Comparison of ENCODE assay signal across 22 cellular contexts in the genomic region with DNA sequence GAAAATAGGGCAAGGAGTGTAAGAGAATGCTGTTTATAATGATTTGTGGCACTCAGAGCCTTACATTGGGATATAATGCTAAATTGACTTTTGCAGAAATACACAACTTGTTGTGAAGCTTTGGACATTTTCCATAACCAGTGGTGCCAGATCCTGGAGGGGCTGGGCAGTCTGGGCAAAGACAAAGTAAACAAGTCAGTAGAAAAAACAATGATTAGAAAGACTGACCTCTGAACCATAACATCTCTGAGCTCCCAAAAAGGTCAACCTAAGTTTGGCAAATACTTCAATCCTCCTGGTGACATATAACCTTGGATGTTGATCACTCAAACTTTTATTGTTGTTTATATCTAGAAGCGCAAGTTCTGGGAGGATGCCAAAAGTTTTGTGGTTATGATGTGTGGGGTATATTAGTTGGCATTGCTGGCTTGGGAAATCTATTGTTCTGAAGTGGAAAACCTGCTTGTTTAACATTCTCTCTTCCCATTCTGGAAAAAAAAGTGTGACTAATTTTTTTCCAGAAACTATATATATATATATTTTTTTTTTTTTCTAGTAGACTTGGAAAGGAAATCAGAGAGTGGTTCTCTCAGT.
A peak's percentile ranks its signal among the peaks of the same experiment; 100 is the strongest.
DNase-seq lines count a peak whose midpoint lies in the region; ATAC-seq and TF ChIP-seq lines count a peak whose summit lies in the region.
"Had no signal": no experiment of that assay in that cellular context is flagged by ENCODE, and none has a peak within 500 bp of the region (broad histone marks: within the 10 kb centered on the region; RNA-seq: fewer than 3 reads in every experiment).

No MANE protein-coding gene starts in this region.

- no peak overlapping the region for H3K4me3 Mint-ChIP-seq in WTC11
- H3K4me3 Mint-ChIP-seq: activated naive CD4-positive, alpha-beta T cell treated with anti-CD3 and anti-CD28 coated beads, Interleukin-2, amount 50 U/mL, for 24 hours; naive thymus-derived CD8-positive, alpha-beta T cell; T-helper 2 cell treated with Interferon-gamma antibody and Interleukin-4, amounts not matched to agents 5 μg/mL and 100 μg/mL, for 36 hours had no signal

- CTCF ChIA-PET in HEK293 (lab: Yijun Ruan, JAX), result interaction anchor here (0.6 kb wide), 1 partner anchor 255 kb away, joined by 5 read pairs; no protein-coding TSS in a partner anchor
- CTCF ChIA-PET in WTC11 (lab: Charles Lee), result no interaction called here

- H3K4me1 ChIP-seq in HEK293 (ENCODE audit: control insufficient read depth, insufficient read depth, low read length) (no peaks in the 10 kb centered on the region), foreskin keratinocyte (no peaks in the 10 kb centered on the region)
- H3K4me1 ChIP-seq: ascending aorta, uterus had no signal

- H3K36me3 ChIP-seq in HEK293 (ENCODE audit: control insufficient read depth in 2 of 2, insufficient read depth in 1 of 2, low read length in 2 of 2), result no peaks in the 10 kb centered on the region
- H3K36me3 ChIP-seq: ascending aorta, uterus, WERI-Rb-1 had no signal

- no peak overlapping the region for H3K27ac Mint-ChIP-seq in WTC11
- H3K27ac Mint-ChIP-seq: activated naive CD4-positive, alpha-beta T cell treated with anti-CD3 and anti-CD28 coated beads, Interleukin-2, amount 50 U/mL, for 24 hours; naive thymus-derived CD8-positive, alpha-beta T cell; T-helper 2 cell treated with Interferon-gamma antibody and Interleukin-4, amounts not matched to agents 5 μg/mL and 100 μg/mL, for 36 hours had no signal

- H3K36me3 Mint-ChIP-seq in WTC11, result no peaks in the 10 kb centered on the region
- H3K36me3 Mint-ChIP-seq: naive thymus-derived CD8-positive, alpha-beta T cell had no signal

- H3K27me3 Mint-ChIP-seq in WTC11 (ENCODE audit: low read depth), result no peaks in the 10 kb centered on the region

- TF ChIP-seq CTCF in HEK293 (tag by site-specific recombination; IDR thresholded peaks at IDR 0.05), result no peak
- TF ChIP-seq CTCF in foreskin keratinocyte (conservative IDR thresholded peaks at IDR 0.05), result no peak
- no peak for TF ChIP-seq CTCF in WTC11 (IDR thresholded peaks at IDR 0.05)

- DNase-seq in A172 (ENCODE audit: low spot score) (peak; percentile 16), NCI-H446 (lab: John Stamatoyannopoulos, UW) (peak; percentile 40 to 83), foreskin keratinocyte (peak; percentile 2 to 48), NCI-H526 treated with DMSO at 0.1 percent for 48 hours (lab: John Stamatoyannopoulos, UW) (no peak), activated gamma-delta T cell treated with Interleukin-2 at 50 U/mL for 16 hours (no peak), WTC11 (ENCODE audit: low spot score) (no peak)
- no peak for DNase-seq in stimulated activated naive CD4-positive, alpha-beta T cell (lab: John Stamatoyannopoulos, UW)
- DNase-seq: activated CD4-positive, alpha-beta T cell treated with anti-CD3 and anti-CD28 coated beads, Interleukin-2, amount 50 U/mL, for 1 hour; H7; IMR-90; naive thymus-derived CD8-positive, alpha-beta T cell; NCI-H1436; NCI-H82; OCI-M1; stimulated activated CD4-positive, alpha-beta T cell treated with anti-CD3 and anti-CD28 coated beads, Interleukin-2, amount 100 ng/mL, for 24 hours; uterus; WERI-Rb-1 had no signal

- H3K27me3 ChIP-seq in foreskin keratinocyte, result no peaks in the 10 kb centered on the region
- H3K27me3 ChIP-seq: ascending aorta, uterus had no signal

- H3K27ac ChIP-seq in HEK293 (ENCODE audit: extremely low read depth, low read depth, low read length) (no peak overlapping the region), foreskin keratinocyte (no peak overlapping the region)
- H3K27ac ChIP-seq: ascending aorta, uterus, WERI-Rb-1 had no signal

- ATAC-seq in foreskin keratinocyte (no peak), WTC11 (no peak)
- ATAC-seq: naive thymus-derived CD8-positive, alpha-beta T cell had no signal

- no peaks in the 10 kb centered on the region for H3K9me3 ChIP-seq in HEK293 (ENCODE audit: control insufficient read depth, insufficient read depth, low read depth, low read length)
- H3K9me3 ChIP-seq: uterus had no signal

- H3K4me1 Mint-ChIP-seq in WTC11, result no peaks in the 10 kb centered on the region
- H3K4me1 Mint-ChIP-seq: activated naive CD4-positive, alpha-beta T cell treated with anti-CD3 and anti-CD28 coated beads, Interleukin-2, amount 50 U/mL, for 24 hours; naive thymus-derived CD8-positive, alpha-beta T cell had no signal

- POLR2A ChIA-PET in HEK293 (lab: Yijun Ruan, JAX), result interaction anchor here (1.0 kb wide), 1 partner anchor 258 kb away, joined by 3 read pairs; a partner anchor contains a TSS
- POLR2A ChIA-PET in WTC11 (lab: Charles Lee), result no interaction called here

- no peak overlapping the region for H3K4me3 ChIP-seq in HEK293 (ENCODE audit: low read depth, low read length)
- H3K4me3 ChIP-seq: ascending aorta, smooth muscle cell, uterus had no signal

- H3K9me3 Mint-ChIP-seq in WTC11, result no peaks in the 10 kb centered on the region; the same call in 1 of the 2 replicates
- H3K9me3 Mint-ChIP-seq: activated naive CD4-positive, alpha-beta T cell treated with anti-CD3 and anti-CD28 coated beads, Interleukin-2, amount 50 U/mL, for 24 hours; naive thymus-derived CD8-positive, alpha-beta T cell; T-helper 2 cell treated with Interferon-gamma antibody and Interleukin-4, amounts not matched to agents 5 μg/mL and 100 μg/mL, for 36 hours had no signal

TF ChIP-seq in HEK293, 187 proteins besides CTCF, POLR2A, EP300 and RAD21:
- TF ChIP-seq GFI1B (tag by site-specific recombination; IDR thresholded peaks at IDR 0.05) (no peak), YY1 (tag by site-specific recombination; IDR thresholded peaks at IDR 0.05) (no peak), ZNF629 (tag by site-specific recombination; IDR thresholded peaks at IDR 0.05) (no peak), ZNF777 (tag by site-specific recombination; IDR thresholded peaks at IDR 0.05; ENCODE audit: borderline replicate concordance) (no peak), FEZF1 (tag by site-specific recombination; IDR thresholded peaks at IDR 0.05) (peak; percentile 29; the same call in 1 of the 2 replicates)

TF ChIP-seq in WTC11, 78 proteins besides CTCF, POLR2A, EP300 and RAD21:
- TF ChIP-seq, protein P1, sequence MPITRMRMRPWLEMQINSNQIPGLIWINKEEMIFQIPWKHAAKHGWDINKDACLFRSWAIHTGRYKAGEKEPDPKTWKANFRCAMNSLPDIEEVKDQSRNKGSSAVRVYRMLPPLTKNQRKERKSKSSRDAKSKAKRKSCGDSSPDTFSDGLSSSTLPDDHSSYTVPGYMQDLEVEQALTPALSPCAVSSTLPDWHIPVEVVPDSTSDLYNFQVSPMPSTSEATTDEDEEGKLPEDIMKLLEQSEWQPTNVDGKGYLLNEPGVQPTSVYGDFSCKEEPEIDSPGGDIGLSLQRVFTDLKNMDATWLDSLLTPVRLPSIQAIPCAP (CRISPR knock-in tag; IDR thresholded peaks at IDR 0.05), result no peak
- TF ChIP-seq, protein P2, sequence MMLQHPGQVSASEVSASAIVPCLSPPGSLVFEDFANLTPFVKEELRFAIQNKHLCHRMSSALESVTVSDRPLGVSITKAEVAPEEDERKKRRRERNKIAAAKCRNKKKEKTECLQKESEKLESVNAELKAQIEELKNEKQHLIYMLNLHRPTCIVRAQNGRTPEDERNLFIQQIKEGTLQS (CRISPR knock-in tag; conservative IDR thresholded peaks at IDR 0.05), result no peak
TF ChIP-seq in WTC11: peak in this region for 0.

Comparison
In these comparisons a context has a peak if more than half of its experiments do, and no peak if none do; other contexts are left out.
1. DNase-seq: peak in A172 (single experiment), NCI-H446 (2 of 2) and foreskin keratinocyte (2 of 2); none in NCI-H526 treated with DMSO at 0.1 percent for 48 hours (single experiment), activated gamma-delta T cell treated with Interleukin-2 at 50 U/mL for 16 hours (single experiment), WTC11 (single experiment) and stimulated activated naive CD4-positive, alpha-beta T cell (0 of 6).